20 cellular contexts compared by ENCODE assay signal in genomic region chr2:216584112-216584511, GRCh38.
"Had no signal": no experiment of that assay in that cellular context is flagged by ENCODE, and none has a peak within 500 bp of the region (broad histone marks: within the 10 kb centered on the region; RNA-seq: fewer than 3 reads in every experiment).

No MANE protein-coding gene starts in this region.

- H3K9me3 Mint-ChIP-seq: activated naive CD4-positive, alpha-beta T cell treated with anti-CD3 and anti-CD28 coated beads, Interleukin-2, amount 50 U/mL, for 72 hours; activated T-helper 1 cell treated with anti-CD3 and anti-CD28 coated beads, Interleukin-12 subunit alpha, Interleukin-12 subunit beta, Interleukin-2, Interleukin-4 antibody, amounts not matched to agents 30 ng/mL and 10 ng/mL and 1 ng/mL, durations not matched to agents 14 hours and 24 hours and 36 hours; central memory CD8-positive, alpha-beta T cell had no signal

- H3K36me3 Mint-ChIP-seq: activated naive CD4-positive, alpha-beta T cell treated with anti-CD3 and anti-CD28 coated beads, Interleukin-2, amount 50 U/mL, for 72 hours had no signal

- DNase-seq: activated CD4-positive, alpha-beta T cell treated with anti-CD3 and anti-CD28 coated beads, Interleukin-2, amount 50 U/mL, for 4 hours; activated gamma-delta T cell treated with Interleukin-2 at 50 U/mL for 16 hours; adrenal gland; body of pancreas; colonic mucosa; erythroblast; islet precursor cell; pancreas; stimulated activated CD4-positive, alpha-beta T cell treated with anti-CD3 and anti-CD28 coated beads, Interleukin-12 subunit alpha, Interleukin-12 subunit beta, amount 100 ng/mL, for 4 hours; stimulated activated CD4-positive, alpha-beta T cell treated with anti-CD3 and anti-CD28 coated beads, Interleukin-1b, Interleukin-23, amount 100 ng/mL, for 48 hours; stimulated activated CD8-positive, alpha-beta memory T cell treated with anti-CD3 and anti-CD28 coated beads, Interleukin-4, amount 100 ng/mL, for 48 hours; stimulated activated naive CD4-positive, alpha-beta T cell; WERI-Rb-1 had no signal

- H3K36me3 ChIP-seq: adrenal gland, colonic mucosa, gastroesophageal sphincter, pancreas, tibial nerve, vagina, WERI-Rb-1 had no signal

- H3K27me3 ChIP-seq: adrenal gland, body of pancreas, colonic mucosa, gastroesophageal sphincter, pancreas, tibial nerve, vagina had no signal

- H3K4me1 ChIP-seq: adrenal gland, body of pancreas, colonic mucosa, pancreas had no signal

- H3K4me3 Mint-ChIP-seq: activated T-helper 1 cell treated with anti-CD3 and anti-CD28 coated beads, Interleukin-12 subunit alpha, Interleukin-12 subunit beta, Interleukin-2, Interleukin-4 antibody, amounts not matched to agents 30 ng/mL and 10 ng/mL and 1 ng/mL, durations not matched to agents 14 hours and 24 hours and 36 hours; central memory CD8-positive, alpha-beta T cell had no signal

- ATAC-seq: activated naive CD4-positive, alpha-beta T cell treated with anti-CD3 and anti-CD28 coated beads, Interleukin-2, amount 50 U/mL, for 72 hours; body of pancreas; gastroesophageal sphincter; pancreas had no signal

- H3K27ac ChIP-seq: adrenal gland, body of pancreas, colonic mucosa, pancreas, SK-N-MC, vagina, WERI-Rb-1 had no signal

- H3K4me1 Mint-ChIP-seq: central memory CD8-positive, alpha-beta T cell had no signal

- H3K9me3 ChIP-seq: adrenal gland, body of pancreas, colonic mucosa, gastroesophageal sphincter, pancreas, tibial nerve, vagina had no signal

- H3K4me3 ChIP-seq: adrenal gland, body of pancreas, colonic mucosa, gastroesophageal sphincter, pancreas, SK-N-MC, tibial nerve, vagina had no signal

- H3K27ac Mint-ChIP-seq: activated naive CD4-positive, alpha-beta T cell treated with anti-CD3 and anti-CD28 coated beads, Interleukin-2, amount 50 U/mL, for 72 hours; activated T-helper 1 cell treated with anti-CD3 and anti-CD28 coated beads, Interleukin-12 subunit alpha, Interleukin-12 subunit beta, Interleukin-2, Interleukin-4 antibody, amounts not matched to agents 30 ng/mL and 10 ng/mL and 1 ng/mL, durations not matched to agents 14 hours and 24 hours and 36 hours had no signal
